Comparison of ENCODE assay signal across 21 cellular contexts in genomic region chr14:90455100-90455571, GRCh38. TPM values are rescaled to one million over a fixed set of nuclear protein-coding genes. Genes with fewer than 3 reads are reported as not detected.
DNase-seq lines count a peak whose midpoint lies in the region; ATAC-seq, FAIRE-seq and TF ChIP-seq lines count a peak whose summit lies in the region.
"Had no signal": no experiment of that assay in that cellular context is flagged by ENCODE, and none has a peak within 500 bp of the region (broad histone marks: within the 10 kb centered on the region; RNA-seq: fewer than 3 reads in every experiment).

No MANE protein-coding gene starts in this region.

- H3K27me3 Mint-ChIP-seq in glutamatergic neuron (ENCODE audit: unreplicated experiment) = peaks cover 10% of the 10 kb centered on the region
- H3K27me3 Mint-ChIP-seq in activated CD4-positive, alpha-beta T cell treated with anti-CD3 and anti-CD28 coated beads, Interleukin-2, amount 10 ng/mL, durations not matched to agents 24 days and 14 days = no peaks in the 10 kb centered on the region
- H3K27me3 Mint-ChIP-seq: activated naive CD4-positive, alpha-beta T cell treated with anti-CD3 and anti-CD28 coated beads, Interleukin-2, amount 10 ng/mL, durations not matched to agents 7 days and 5 days; activated T-cell treated with anti-CD3 and anti-CD28 coated beads, Interleukin-2, amount 50 U/mL, for 24 hours had no signal

- peaks cover 6% of the 10 kb centered on the region for H3K9me3 Mint-ChIP-seq in glutamatergic neuron (ENCODE audit: unreplicated experiment)
- H3K9me3 Mint-ChIP-seq in activated CD4-positive, alpha-beta T cell treated with anti-CD3 and anti-CD28 coated beads, Interleukin-2, amount 10 ng/mL, durations not matched to agents 24 days and 14 days = no peaks in the 10 kb centered on the region
- H3K9me3 Mint-ChIP-seq: activated CD4-positive, alpha-beta memory T cell treated with anti-CD3 and anti-CD28 coated beads, Interleukin-2, amount 10 ng/mL, durations not matched to agents 7 days and 5 days; activated naive CD4-positive, alpha-beta T cell treated with anti-CD3 and anti-CD28 coated beads, Interleukin-2, amount 10 ng/mL, durations not matched to agents 7 days and 5 days; activated T-cell treated with anti-CD3 and anti-CD28 coated beads, Interleukin-2, amount 50 U/mL, for 24 hours; immature natural killer cell had no signal

- 0 out of 2 replicates have a peak, but pooled peaks cover 5% of the 10 kb centered on the region for H3K4me1 ChIP-seq in HepG2 (ENCODE audit: insufficient read depth, low read length)
- H3K4me1 ChIP-seq in right lobe of liver = no peaks in the 10 kb centered on the region

- peaks cover 0 to 15% of the 10 kb centered on the region in 2 experiments; a peak in 3 of 5 replicates for H3K27me3 ChIP-seq in HepG2 (ENCODE audit: control insufficient read depth in 1 of 2, insufficient read depth in 2 of 2, low read length in 2 of 2)
- no peaks in the 10 kb centered on the region for H3K27me3 ChIP-seq in right lobe of liver
- no peaks in the 10 kb centered on the region for H3K27me3 ChIP-seq in layer of hippocampus (ENCODE audit: control insufficient read depth, insufficient read depth, low read length)
- H3K27me3 ChIP-seq: heart right ventricle, upper lobe of left lung had no signal

- TF ChIP-seq EP300 in HepG2 (IDR thresholded peaks at IDR 0.05; ENCODE audit: low read depth in 2 of 2, low read length in 2 of 2) = no peak
- no peak for TF ChIP-seq EP300 in HepG2 (CRISPR knock-in tag; IDR thresholded peaks at IDR 0.05; ENCODE audit: borderline replicate concordance)

- intact Hi-C loops in HepG2 (cut with micrococcal nuclease; ENCODE audit: unreplicated experiment) (no loop called here), right lobe of liver (cut with DNase I) (no loop called here), left colon (cut with DNase I, micrococcal nuclease) (no loop called here)
- intact Hi-C loops in activated CD4-positive, alpha-beta T cell treated with anti-CD3 and anti-CD28 coated beads, Interleukin-2, amount 10 ng/mL, durations not matched to agents 24 days and 14 days (cut with micrococcal nuclease) = no loop called here

- H3K4me3 Mint-ChIP-seq in glutamatergic neuron (ENCODE audit: unreplicated experiment) = no peak overlapping the region
- H3K4me3 Mint-ChIP-seq in activated CD4-positive, alpha-beta T cell treated with anti-CD3 and anti-CD28 coated beads, Interleukin-2, amount 10 ng/mL, durations not matched to agents 24 days and 14 days = no peak overlapping the region
- H3K4me3 Mint-ChIP-seq: activated CD4-positive, alpha-beta memory T cell treated with anti-CD3 and anti-CD28 coated beads, Interleukin-2, amount 10 ng/mL, durations not matched to agents 7 days and 5 days; activated naive CD4-positive, alpha-beta T cell treated with anti-CD3 and anti-CD28 coated beads, Interleukin-2, amount 10 ng/mL, durations not matched to agents 7 days and 5 days; activated T-cell treated with anti-CD3 and anti-CD28 coated beads, Interleukin-2, amount 50 U/mL, for 24 hours; immature natural killer cell; T-helper 17 cell had no signal

- peaks cover 8% of the 10 kb centered on the region for H3K36me3 Mint-ChIP-seq in glutamatergic neuron (ENCODE audit: unreplicated experiment)
- H3K36me3 Mint-ChIP-seq in activated CD4-positive, alpha-beta T cell treated with anti-CD3 and anti-CD28 coated beads, Interleukin-2, amount 10 ng/mL, durations not matched to agents 24 days and 14 days (ENCODE audit: low read depth) = no peaks in the 10 kb centered on the region
- H3K36me3 Mint-ChIP-seq: activated naive CD4-positive, alpha-beta T cell treated with anti-CD3 and anti-CD28 coated beads, Interleukin-2, amount 10 ng/mL, durations not matched to agents 7 days and 5 days; immature natural killer cell had no signal

- no peak overlapping the region for H3K9ac ChIP-seq in HepG2 (ENCODE audit: insufficient read depth, low read depth, low read length)

- no peak for TF ChIP-seq RAD21 in HepG2 (CRISPR knock-in tag; IDR thresholded peaks at IDR 0.05)

- WGBS in HepG2 (ENCODE audit: low lambda C conversion rate) = 47% methylated on average over 16 of the region's 21 CpGs
- 77% methylated on average over 6 of the region's 21 CpGs for WGBS in right lobe of liver (ENCODE audit: insufficient coverage, low coverage, low lambda C conversion rate, missing lambda C conversion rate)

- DNase-seq in HepG2 (ENCODE audit: low spot score) (no peak), right lobe of liver (no peak), pons (ENCODE audit: low spot score) (peak; percentile 17), left colon (no peak), glutamatergic neuron (no peak), HK-2 (ENCODE audit: unreplicated experiment) (no peak)
- no peak for DNase-seq in activated CD4-positive, alpha-beta T cell treated with anti-CD3 and anti-CD28 coated beads, Interleukin-2, amount 10 ng/mL, durations not matched to agents 24 days and 14 days
- DNase-seq: activated CD4-positive, alpha-beta memory T cell treated with anti-CD3 and anti-CD28 coated beads, Interleukin-2, amount 10 ng/mL, durations not matched to agents 7 days and 5 days; activated naive CD4-positive, alpha-beta T cell treated with anti-CD3 and anti-CD28 coated beads, Interleukin-2, amount 10 ng/mL, durations not matched to agents 7 days and 5 days; activated T-cell treated with anti-CD3 and anti-CD28 coated beads, Interleukin-2, amount 50 U/mL, for 24 hours; immature natural killer cell; NCI-H748 treated with DMSO at 0.1 percent for 48 hours; stimulated activated naive CD4-positive, alpha-beta T cell; T-helper 17 cell had no signal

- H3K9me3 ChIP-seq in HepG2 (ENCODE audit: low read length) (no peaks in the 10 kb centered on the region), right lobe of liver (no peaks in the 10 kb centered on the region)
- H3K9me3 ChIP-seq: heart right ventricle, upper lobe of left lung had no signal

- no peak for TF ChIP-seq POLR2A in HepG2 (IDR thresholded peaks at IDR 0.05; ENCODE audit: insufficient read depth in 1 of 2, low read depth in 2 of 2, low read length in 2 of 2)
- TF ChIP-seq POLR2A in right lobe of liver (IDR thresholded peaks at IDR 0.05) = no peak

- no peak for FAIRE-seq in HepG2 (lab: Jason Lieb, UNC)
- FAIRE-seq: astrocyte, endometrium, GM12891 had no signal

- H3K4me3 ChIP-seq in HepG2 (replicated peaks in 1 of 3; ENCODE audit: insufficient read depth in 1 of 3, low read depth in 2 of 3, low read length in 3 of 3) (no peak overlapping the region), right lobe of liver (no peak overlapping the region)

- H2AFZ ChIP-seq in HepG2 (ENCODE audit: low read length) = no peak overlapping the region

- no peaks in the 10 kb centered on the region for H4K20me1 ChIP-seq in HepG2 (ENCODE audit: insufficient read depth, low read length)

- in situ Hi-C loops in HepG2 (cut with HindIII; ENCODE audit: extremely low pct_ligation_motif_present, low pct_unique_long_range_greater_than_20kb) = no loop called here

- H3K4me1 Mint-ChIP-seq in glutamatergic neuron (ENCODE audit: low read depth, unreplicated experiment) = peaks cover 4% of the 10 kb centered on the region
- H3K4me1 Mint-ChIP-seq in activated CD4-positive, alpha-beta T cell treated with anti-CD3 and anti-CD28 coated beads, Interleukin-2, amount 10 ng/mL, durations not matched to agents 24 days and 14 days = peaks cover 5% of the 10 kb centered on the region
- H3K4me1 Mint-ChIP-seq: immature natural killer cell had no signal

- H3K36me3 ChIP-seq in HepG2 (replicated peaks in 1 of 2; ENCODE audit: control insufficient read depth in 1 of 2, insufficient read depth in 2 of 2, low read length in 2 of 2) (no peaks in the 10 kb centered on the region), right lobe of liver (no peaks in the 10 kb centered on the region)
- H3K36me3 ChIP-seq: heart right ventricle, upper lobe of left lung had no signal

- no peak overlapping the region for H3K27ac Mint-ChIP-seq in glutamatergic neuron (ENCODE audit: unreplicated experiment)
- no peak overlapping the region for H3K27ac Mint-ChIP-seq in activated CD4-positive, alpha-beta T cell treated with anti-CD3 and anti-CD28 coated beads, Interleukin-2, amount 10 ng/mL, durations not matched to agents 24 days and 14 days
- H3K27ac Mint-ChIP-seq: activated CD4-positive, alpha-beta memory T cell treated with anti-CD3 and anti-CD28 coated beads, Interleukin-2, amount 10 ng/mL, durations not matched to agents 7 days and 5 days; activated naive CD4-positive, alpha-beta T cell treated with anti-CD3 and anti-CD28 coated beads, Interleukin-2, amount 10 ng/mL, durations not matched to agents 7 days and 5 days; activated T-cell treated with anti-CD3 and anti-CD28 coated beads, Interleukin-2, amount 50 U/mL, for 24 hours; immature natural killer cell; T-helper 17 cell had no signal

- no peaks in the 10 kb centered on the region for H3K79me2 ChIP-seq in HepG2 (ENCODE audit: insufficient read depth, low read length)

- CTCF ChIA-PET in HepG2 (lab: Yijun Ruan, JAX; ENCODE audit: low intra/inter-chr PET ratio, low total read pairs) = no interaction called here

- POLR2A ChIA-PET in HepG2 (lab: Yijun Ruan, JAX) = no interaction called here

- no peak overlapping the region for H3K4me2 ChIP-seq in HepG2 (ENCODE audit: low read depth, low read length)

- no peak; the same call in 2 of the 3 replicates for ATAC-seq in HepG2
- ATAC-seq in right lobe of liver = no peak
- no peak for ATAC-seq in left colon
- ATAC-seq: T-helper 17 cell had no signal

- TF ChIP-seq CTCF in HepG2 (CRISPR knock-in tag; IDR thresholded peaks at IDR 0.05) = no peak
- no peak for TF ChIP-seq CTCF in right lobe of liver (IDR thresholded peaks at IDR 0.05)
- no peak for TF ChIP-seq CTCF in glutamatergic neuron (IDR thresholded peaks at IDR 0.05; ENCODE audit: partially characterized antibody, unreplicated experiment)

- H3K27ac ChIP-seq in HepG2 (ENCODE audit: extremely low read length, insufficient read depth, low read length) (no peak overlapping the region), right lobe of liver (no peak overlapping the region), layer of hippocampus (ENCODE audit: low read depth, low read length) (peak overlapping the region; percentile 98)
- H3K27ac ChIP-seq: upper lobe of left lung, VCaP had no signal

- BruUV-seq in HepG2 (replicated peaks; lab: Mats Ljungman, UMichigan) = no TSS peak

RNA-seq across cellular contexts. Expression of gene CALM1, which starts 58.3 kb away (rescaled TPM):
- total RNA-seq in HepG2 (2016; rRNA removed; fragmentation: Illumina TruSeq; extraction: Trizol) (238 and 346 TPM in 2 replicates), right lobe of liver (100 to 1,000 TPM; 143 to 207 (median 161) TPM), left colon (100 to 1,000 TPM; 756 to 776 TPM), glutamatergic neuron (ENCODE audit: unreplicated experiment) (590 TPM)
- total RNA-seq in HepG2 (2016; cell fraction: cytosol; rRNA removed; fragmentation: Illumina TruSeq; extraction: Trizol; ENCODE audit: low read depth) = 29.6 and 47.4 TPM in 2 replicates
- total RNA-seq in HepG2 (2016; cell fraction: insoluble cytoplasmic fraction; rRNA removed; fragmentation: Illumina TruSeq; extraction: Trizol) = 242 and 366 TPM in 2 replicates
- 98.2 and 111 TPM in 2 replicates for total RNA-seq in HepG2 (2016; cell fraction: membrane; rRNA removed; fragmentation: Illumina TruSeq; extraction: Trizol)
- total RNA-seq in HepG2 (2016; cell fraction: nucleus; rRNA removed; fragmentation: Illumina TruSeq; extraction: Trizol) = 91.7 and 108 TPM in 2 replicates
- polyA plus RNA-seq in HepG2 (2011; rRNA removed) = 80.5 and 110 TPM in 2 replicates
- 96.0 and 112 TPM in 2 replicates for polyA plus RNA-seq in HepG2 (2011; cell fraction: cytosol; rRNA removed)
- polyA plus RNA-seq in HepG2 (2011; cell fraction: nucleus; rRNA removed) = 50.1 and 52.3 TPM in 2 replicates
- 119 and 120 TPM in 2 replicates for polyA plus RNA-seq in HepG2 (2012)
- 40.5 and 51.9 TPM in 2 replicates for polyA plus RNA-seq in HepG2 (2016; cell fraction: cytosol; fragmentation: Illumina TruSeq; extraction: Trizol; ENCODE audit: low read depth)
- polyA plus RNA-seq in HepG2 (2016; cell fraction: insoluble cytoplasmic fraction; fragmentation: Illumina TruSeq; extraction: Trizol; ENCODE audit: low read depth) = 366 and 395 TPM in 2 replicates
- 92.6 and 101 TPM in 2 replicates for polyA plus RNA-seq in HepG2 (2016; cell fraction: membrane; fragmentation: Illumina TruSeq; extraction: Trizol; ENCODE audit: low read depth)
- polyA plus RNA-seq in HepG2 (2016; cell fraction: nucleus; fragmentation: Illumina TruSeq; extraction: Trizol; ENCODE audit: insufficient read depth, low read depth) = 160 and 164 TPM in 2 replicates
- polyA minus RNA-seq in HepG2 (2011; rRNA and poly(A)+ RNA removed; ENCODE audit: low replicate concordance) = 189 and 213 TPM in 2 replicates
- 93.2 and 109 TPM in 2 replicates for polyA minus RNA-seq in HepG2 (2011; cell fraction: cytosol; rRNA and poly(A)+ RNA removed)
- 128 and 155 TPM in 2 replicates for polyA minus RNA-seq in HepG2 (2011; cell fraction: nucleus; rRNA and poly(A)+ RNA removed)
- total RNA-seq in activated CD4-positive, alpha-beta T cell treated with anti-CD3 and anti-CD28 coated beads, Interleukin-2, amount 10 ng/mL, durations not matched to agents 24 days and 14 days = 471 and 482 TPM in 2 replicates
